ENCODE assay signal across 10 cellular contexts in genomic region chr1:156592910-156593732, GRCh38.
DNase-seq lines count a peak whose midpoint lies in the region; ATAC-seq and TF ChIP-seq lines count a peak whose summit lies in the region.
"Had no signal": no experiment of that assay in that cellular context is flagged by ENCODE, and none has a peak within 500 bp of the region (broad histone marks: within the 10 kb centered on the region; RNA-seq: fewer than 3 reads in every experiment).

No MANE protein-coding gene starts in this region.

- H3K27ac Mint-ChIP-seq in stimulated activated naive CD8-positive, alpha-beta T cell treated with anti-CD3 and anti-CD28 coated beads, Interleukin-15, Interleukin-2, amounts not matched to agents 100 ng/mL and 50 ng/mL, for 24 hours, result peak overlapping the region; percentile 64

- POLR2A ChIA-PET in RWPE1 (lab: Yijun Ruan, JAX; ENCODE audit: low non-redundant PET), result no interaction called here

- ATAC-seq in stimulated activated naive CD8-positive, alpha-beta T cell treated with anti-CD3 and anti-CD28 coated beads, Interleukin-15, Interleukin-2, amounts not matched to agents 100 U/mL and 50 U/mL, for 24 hours, result no peak
- no peak for ATAC-seq in GM21825 (IDR thresholded peaks at IDR 0.05; ENCODE audit: unreplicated experiment)
- no peak for ATAC-seq in HG03520 (IDR thresholded peaks at IDR 0.05; ENCODE audit: unreplicated experiment)
- no peak for ATAC-seq in HG02970 (IDR thresholded peaks at IDR 0.05; ENCODE audit: low FRiP score, unreplicated experiment)

- peaks cover 50% of the 10 kb centered on the region for H3K36me3 Mint-ChIP-seq in stimulated activated naive CD8-positive, alpha-beta T cell treated with anti-CD3 and anti-CD28 coated beads, Interleukin-15, Interleukin-2, amounts not matched to agents 100 ng/mL and 50 ng/mL, for 24 hours (ENCODE audit: low read depth)

- no peaks in the 10 kb centered on the region for H3K27me3 Mint-ChIP-seq in stimulated activated naive CD8-positive, alpha-beta T cell treated with anti-CD3 and anti-CD28 coated beads, Interleukin-15, Interleukin-2, amounts not matched to agents 100 ng/mL and 50 ng/mL, for 24 hours

- peak; percentile 17 for TF ChIP-seq POLR2A in erythroblast (IDR thresholded peaks at IDR 0.05; ENCODE audit: low read length)

- no peaks in the 10 kb centered on the region for H3K9me3 Mint-ChIP-seq in stimulated activated naive CD8-positive, alpha-beta T cell treated with anti-CD3 and anti-CD28 coated beads, Interleukin-15, Interleukin-2, amounts not matched to agents 100 ng/mL and 50 ng/mL, for 24 hours

- peaks cover 37% of the 10 kb centered on the region for H3K4me1 Mint-ChIP-seq in stimulated activated naive CD8-positive, alpha-beta T cell treated with anti-CD3 and anti-CD28 coated beads, Interleukin-15, Interleukin-2, amounts not matched to agents 100 ng/mL and 50 ng/mL, for 24 hours (ENCODE audit: low read depth)

- H3K4me3 Mint-ChIP-seq in stimulated activated naive CD8-positive, alpha-beta T cell treated with anti-CD3 and anti-CD28 coated beads, Interleukin-15, Interleukin-2, amounts not matched to agents 100 ng/mL and 50 ng/mL, for 24 hours, result peak overlapping the region; percentile 80

- no peak for TF ChIP-seq CTCF in RWPE1 (conservative IDR thresholded peaks at IDR 0.05; ENCODE audit: low read depth)
- TF ChIP-seq CTCF in GM13977 (IDR thresholded peaks at IDR 0.05; ENCODE audit: extremely low read depth, insufficient read depth, missing control alignments), result no peak

- no peak for DNase-seq in stimulated activated naive CD8-positive, alpha-beta T cell treated with anti-CD3 and anti-CD28 coated beads, Interleukin-15, Interleukin-2, amounts not matched to agents 100 U/mL and 50 U/mL, for 24 hours
- DNase-seq in RWPE1 (ENCODE audit: low spot score) (no peak), erythroblast (lab: John Stamatoyannopoulos, UW) (no peak), GM13977 (ENCODE audit: low spot score) (no peak)
- DNase-seq: stimulated activated CD4-positive, alpha-beta T cell treated with anti-CD3 and anti-CD28 coated beads, Interleukin-2, amount 100 ng/mL, for 48 hours; T-helper 9 cell had no signal

- CTCF ChIA-PET in RWPE1 (lab: Yijun Ruan, JAX), result interaction anchor here (0.6 to 1.3 kb wide), 4 partner anchors 15 to 49 kb away, joined by 3 to 5 read pairs (median 3); partner anchors contain the start of gene HAPLN2

- peak overlapping the region; percentile 79 for H3K27ac ChIP-seq in RWPE1

- in situ Hi-C loops in GM13977 (cut with MboI; ENCODE audit: low pct_unique_long_range_greater_than_20kb, low sequenced_read_pairs, unreplicated experiment), result no loop called here
